8 cellular contexts compared by ENCODE assay signal in genomic region chr14:35533357-35534129, GRCh38.
DNase-seq lines count a peak whose midpoint lies in the region; ATAC-seq and TF ChIP-seq lines count a peak whose summit lies in the region.

No MANE protein-coding gene starts in this region.

- TF ChIP-seq CTCF in GM12872 (IDR thresholded peaks at IDR 0.05; ENCODE audit: insufficient read depth, low read depth, low read length) = 0 out of 3 replicates have a peak, but pooled peaks have one; percentile 10
- TF ChIP-seq CTCF in brain microvascular endothelial cell (IDR thresholded peaks at IDR 0.05; ENCODE audit: low read depth, low read length, missing control alignments) = no peak

- H3K27ac ChIP-seq in brain microvascular endothelial cell = no peak overlapping the region

- H3K4me3 ChIP-seq in brain microvascular endothelial cell (ENCODE audit: low read depth, low read length) = peak overlapping the region; percentile 61

- DNase-seq in NCI-H1105 (lab: John Stamatoyannopoulos, UW) (peak; percentile 90), T-helper 9 cell (peak; percentile 14), brain microvascular endothelial cell (peak; percentile 45), inferior parietal cortex (ENCODE audit: extremely low spot score) (peak; percentile 46), NK-92 (lab: John Stamatoyannopoulos, UW; ENCODE audit: unreplicated experiment) (no peak)
- peak; percentile 76 for DNase-seq in stimulated activated CD4-positive, alpha-beta T cell treated with anti-CD3 and anti-CD28 coated beads, Interleukin-12 subunit alpha, Interleukin-12 subunit beta, amount 100 ng/mL, for 4 hours

- peak; percentile 63 for ATAC-seq in HG02588 (IDR thresholded peaks at IDR 0.05; ENCODE audit: unreplicated experiment)

- H3K27me3 ChIP-seq in brain microvascular endothelial cell (replicated peaks) = peaks cover 30% of the 10 kb centered on the region

- in situ Hi-C loops in brain microvascular endothelial cell (cut with HindIII; ENCODE audit: low pct_ligation_motif_present, low sequenced_read_pairs) = no loop called here

- H3K36me3 ChIP-seq in brain microvascular endothelial cell (replicated peaks) = no peaks in the 10 kb centered on the region
